ENCODE assay signal across 8 cellular contexts in the genomic region with DNA sequence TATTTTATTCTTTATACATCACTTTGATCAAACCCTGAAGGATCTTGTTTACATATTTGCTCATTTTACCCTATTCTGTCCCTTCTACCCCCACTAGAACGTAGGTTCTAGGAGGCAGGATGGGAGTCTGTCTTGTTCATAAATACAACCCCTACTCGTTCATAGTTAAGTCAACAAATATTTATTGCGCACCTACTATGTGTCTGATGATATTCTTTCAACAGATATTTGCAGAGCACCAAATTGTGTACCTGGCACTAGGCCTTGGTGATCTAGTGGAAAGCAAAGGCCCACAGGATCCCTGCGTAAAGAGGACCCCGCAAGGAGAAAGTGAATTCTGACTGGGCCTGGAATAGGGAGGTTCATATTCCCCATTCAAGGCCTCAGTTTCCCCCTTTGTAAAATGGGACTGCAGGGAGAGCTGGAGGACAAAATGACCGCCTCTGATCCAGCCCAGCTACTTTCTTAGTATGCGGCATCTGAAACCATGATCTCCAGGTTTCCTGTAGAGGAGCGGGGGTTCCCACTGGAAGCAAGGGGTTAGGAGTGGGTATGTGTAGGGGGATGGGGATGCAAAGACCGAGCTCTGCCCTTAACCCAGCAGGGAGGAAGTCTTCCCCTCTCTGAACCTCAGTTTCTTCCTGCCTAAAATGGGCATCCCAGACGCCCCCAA. TPM values are rescaled to one million over a fixed set of nuclear protein-coding genes. Genes with fewer than 3 reads are reported as not detected.
DNase-seq lines count a peak whose midpoint lies in the region; ATAC-seq and TF ChIP-seq lines count a peak whose summit lies in the region.

No MANE protein-coding gene starts in this region.

- H3K4me1 ChIP-seq in mammary epithelial cell (ENCODE audit: insufficient read depth, low read length) (peaks cover 20% of the 10 kb centered on the region), mucosa of stomach (ENCODE audit: control insufficient read depth, insufficient read depth, low read length) (peaks cover 31% of the 10 kb centered on the region)

- intact Hi-C loops in mammary epithelial cell (cut with micrococcal nuclease) = loop anchor here (1.0 to 5.0 kb wide), 3 partner anchors 14 to 99 kb away; partner anchors contain the start of genes BLOC1S3 and TRAPPC6A

- BruUV-seq in mammary epithelial cell (replicated peaks; lab: Mats Ljungman, UMichigan) = no TSS peak

- no peaks in the 10 kb centered on the region for H4K20me1 ChIP-seq in mammary epithelial cell (ENCODE audit: insufficient read depth, low read length)

- H3K9ac ChIP-seq in mammary epithelial cell (ENCODE audit: insufficient read depth, low read length) = no peak overlapping the region
- peak overlapping the region; percentile 71 for H3K9ac ChIP-seq in mucosa of stomach (ENCODE audit: low read length)

- DNase-seq in HL-60 (ENCODE audit: low read depth in 1 of 2, low spot score in 1 of 2) (no peak), mammary epithelial cell (no peak), NCI-H2107 (lab: John Stamatoyannopoulos, UW) (no peak), NCI-H446 (lab: John Stamatoyannopoulos, UW) (no peak), SW480 (ENCODE audit: low spot score) (no peak)

- H3K27me3 ChIP-seq in HL-60 (ENCODE audit: insufficient read depth, poor library complexity, severe bottlenecking) (no peaks in the 10 kb centered on the region), mammary epithelial cell (ENCODE audit: insufficient read depth, low read length) (no peaks in the 10 kb centered on the region), mucosa of stomach (ENCODE audit: control insufficient read depth, insufficient read depth, low read length) (no peaks in the 10 kb centered on the region)

- H3K4me3 ChIP-seq in HL-60 (replicated peaks; ENCODE audit: insufficient read depth, low read length) = peak overlapping the region; percentile 97
- H3K4me3 ChIP-seq in mammary epithelial cell (replicated peaks in 1 of 3; ENCODE audit: insufficient read depth in 1 of 3, low read depth in 2 of 3, low read length in 3 of 3) = peak overlapping the region; percentile 94 to 100 (median 96)
- no peak overlapping the region for H3K4me3 ChIP-seq in mucosa of stomach (ENCODE audit: low read length)

- dilution Hi-C loops in mammary epithelial cell (cut with HindIII; ENCODE audit: low sequenced_read_pairs) = no loop called here

- in situ Hi-C loops in mammary epithelial cell (cut with MboI; ENCODE audit: low sequenced_read_pairs in 2 of 2) = no loop called here

- no peak for ATAC-seq in HG02798 (IDR thresholded peaks at IDR 0.05; ENCODE audit: poor library complexity, unreplicated experiment)

- peak overlapping the region; percentile 87 for H3K4me2 ChIP-seq in mammary epithelial cell (ENCODE audit: insufficient read depth, low read depth, low read length)

- H3K79me2 ChIP-seq in mammary epithelial cell (ENCODE audit: insufficient read depth, low read length) = peaks cover 45% of the 10 kb centered on the region

- H3K36me3 ChIP-seq in mammary epithelial cell (ENCODE audit: insufficient read depth, low read length) (peaks cover 10% of the 10 kb centered on the region), mucosa of stomach (ENCODE audit: control insufficient read depth, insufficient read depth, low read length) (no peaks in the 10 kb centered on the region)

- peak overlapping the region; percentile 99 for H2AFZ ChIP-seq in mammary epithelial cell (ENCODE audit: low read depth, low read length)

- CTCF ChIA-PET in mammary epithelial cell (lab: Charles Lee; ENCODE audit: low non-redundant PET) = interaction anchor here (0.7 kb wide), 1 partner anchor 401 kb away, joined by 9 read pairs; no protein-coding TSS in a partner anchor

- H3K27ac ChIP-seq in 22Rv1 = peak overlapping the region; percentile 66
- H3K27ac ChIP-seq in HL-60 (replicated peaks) = peak overlapping the region; percentile 90
- H3K27ac ChIP-seq in mammary epithelial cell (ENCODE audit: insufficient read depth, low read depth, low read length) = no peak overlapping the region

- H3K9me3 ChIP-seq in mammary epithelial cell (replicated peaks; ENCODE audit: insufficient read depth, low read length) = no peaks in the 10 kb centered on the region
- H3K9me3 ChIP-seq in mucosa of stomach (ENCODE audit: control insufficient read depth, low read length) = no peaks in the 10 kb centered on the region

- TF ChIP-seq CTCF in 22Rv1 (IDR thresholded peaks at IDR 0.05) = no peak
- no peak for TF ChIP-seq CTCF in HL-60 (IDR thresholded peaks at IDR 0.05; ENCODE audit: insufficient read depth, low read length)
- TF ChIP-seq CTCF in mammary epithelial cell (conservative IDR thresholded peaks at IDR 0.05 in 1 of 2, IDR thresholded peaks at IDR 0.05 in 1 of 2; ENCODE audit: extremely low read depth in 1 of 2, insufficient read depth in 1 of 2, low read depth in 1 of 2, low read length in 2 of 2) = no peak

- WGBS in mammary epithelial cell (ENCODE audit: low coverage, missing lambda C conversion rate) = 47% methylated on average over 10 of the region's 10 CpGs

RNA-seq across cellular contexts. Expression of gene GEMIN7, which starts 0.5 kb away (rescaled TPM):
- total RNA-seq in mammary epithelial cell = 10 to 100 TPM in 1 of 2 donors, 1 to 10 TPM in 1; 9.5 to 18.6 TPM
- polyA plus RNA-seq in mammary epithelial cell = 41.3 TPM
- polyA minus RNA-seq in mammary epithelial cell = 4.1 TPM

RNA-seq across cellular contexts. Expression of gene ZNF296, which starts 2.2 kb away (rescaled TPM):
- under 1 TPM in 1 of 2 donors, not detected in 1; 0.66 TPM for total RNA-seq in mammary epithelial cell
- 0.22 TPM for polyA plus RNA-seq in mammary epithelial cell
- 0.41 TPM for polyA minus RNA-seq in mammary epithelial cell

RNA-seq across cellular contexts. Expression of gene PPP1R37, which starts 14.5 kb away (rescaled TPM):
- total RNA-seq in mammary epithelial cell = 10 to 100 TPM; 32.9 to 48.0 TPM
- 15.2 TPM for polyA plus RNA-seq in mammary epithelial cell
- polyA minus RNA-seq in mammary epithelial cell = 15.8 TPM

RNA-seq across cellular contexts. Expression of gene CLASRP, which starts 39.7 kb away (rescaled TPM):
- total RNA-seq in mammary epithelial cell = 10 to 100 TPM; 19.5 to 69.5 TPM
- polyA plus RNA-seq in mammary epithelial cell = 16.9 TPM
- 32.6 TPM for polyA minus RNA-seq in mammary epithelial cell
